8 cellular contexts compared by ENCODE assay signal in genomic region chr7:76201732-76202665, GRCh38. TPM values are rescaled to one million over a fixed set of nuclear protein-coding genes. Genes with fewer than 3 reads are reported as not detected.
DNase-seq lines count a peak whose midpoint lies in the region; ATAC-seq and TF ChIP-seq lines count a peak whose summit lies in the region.

SRRM3 (plus strand) TSS chr7:76201896; CDS start chr7:76235067, 33,171 bp downstream.

- DNase-seq in NAMALWA (ENCODE audit: low spot score) (peak; percentile 86), SKM-1 (lab: John Stamatoyannopoulos, UW; ENCODE audit: unreplicated experiment) (peak; percentile 6), head of caudate nucleus (peak; percentile 46 to 93 (median 86)), ovary (peak; percentile 64 to 88 (median 75)), transverse colon (peak; percentile 74)
- peak; percentile 85 for DNase-seq in activated naive CD4-positive, alpha-beta T cell treated with anti-CD3 and anti-CD28 coated beads, Interleukin-2, amount 50 U/mL, for 16 hours

- intact Hi-C loops in head of caudate nucleus (cut with DNase I) (no loop called here), ovary (cut with DNase I) (loop anchor here in 1 of 4 donors (5.0 kb wide), 1 partner anchor 65 kb away; no protein-coding TSS in a partner anchor), transverse colon (cut with DNase I; ENCODE audit: low total_unique reads) (no loop called here)

- 2 to 4% (median 3%) methylated on average over 48 to 57 of the region's 57 CpGs for WGBS in ovary, 3 donors
- WGBS in transverse colon (ENCODE audit: low coverage in 1 of 2), 2 donors, result 4% methylated on average over 23 of the region's 57 CpGs; no CpG with 5 or more reads in 1 of the 2 donors

- H3K4me3 ChIP-seq in BLaER1 (peak within 1 kb of the TSS; percentile 54), ovary (no peak within 1 kb of the TSS), transverse colon (no peak within 1 kb of the TSS)

- no peaks in the 10 kb centered on the region for H3K36me3 ChIP-seq in BLaER1
- no peaks in the 10 kb centered on the region for H3K36me3 ChIP-seq in ovary
- H3K36me3 ChIP-seq in transverse colon, result no peaks in the 10 kb centered on the region

- H3K27me3 ChIP-seq in BLaER1 (peaks cover 39% of the 10 kb centered on the region), ovary (no peaks in the 10 kb centered on the region), transverse colon (peaks cover 29% of the 10 kb centered on the region)

- H3K9me3 ChIP-seq in BLaER1, result no peaks in the 10 kb centered on the region
- no peaks in the 10 kb centered on the region for H3K9me3 ChIP-seq in ovary
- H3K9me3 ChIP-seq in transverse colon, result no peaks in the 10 kb centered on the region

- TF ChIP-seq EP300 in ovary (IDR thresholded peaks at IDR 0.05), result no peak
- no peak for TF ChIP-seq EP300 in transverse colon (IDR thresholded peaks at IDR 0.05; ENCODE audit: low read depth)

- TF ChIP-seq CTCF in ovary (IDR thresholded peaks at IDR 0.05) (peak; percentile 25 to 42 (median 26)), transverse colon (IDR thresholded peaks at IDR 0.05) (peak in 4 of 5 experiments; percentile 13 to 71 (median 44))

- H3K4me1 ChIP-seq in BLaER1, result peaks cover 8% of the 10 kb centered on the region; the same call in 1 of the 2 replicates
- no peaks in the 10 kb centered on the region for H3K4me1 ChIP-seq in ovary (ENCODE audit: insufficient read depth)
- H3K4me1 ChIP-seq in transverse colon, result peaks cover 0 to 3% (median 3%) of the 10 kb centered on the region in 4 donors

- peak; percentile 55 for ATAC-seq in GM21390 (IDR thresholded peaks at IDR 0.05; ENCODE audit: unreplicated experiment)

- no peak for TF ChIP-seq POLR2A in ovary (IDR thresholded peaks at IDR 0.05)
- no peak for TF ChIP-seq POLR2A in transverse colon (IDR thresholded peaks at IDR 0.05)

- H3K27ac ChIP-seq in BLaER1 (no peak within 1 kb of the TSS), ovary (no peak within 1 kb of the TSS), transverse colon (no peak within 1 kb of the TSS)

- H3K9ac ChIP-seq in BLaER1, result no peak within 1 kb of the TSS

- in situ Hi-C loops in transverse colon (cut with MboI; ENCODE audit: low pct_ligation_motif_present in 1 of 4, low pct_unique_long_range_greater_than_20kb in 1 of 4, low sequenced_read_pairs in 3 of 4), result no loop called here

- peak within 1 kb of the TSS; percentile 88 for H3K4me2 ChIP-seq in BLaER1

- peaks cover 27% of the 10 kb centered on the region for H4K20me1 ChIP-seq in BLaER1

RNA-seq across cellular contexts. Expression of gene SRRM3, which starts in this region (rescaled TPM):
- total RNA-seq in ovary (10 to 100 TPM in 2 of 7 donors, 1 to 10 TPM in 5; 4.4 to 13.4 (median 6.6) TPM), transverse colon (1 to 10 TPM in 2 of 4 donors, under 1 TPM in 1, not detected in 1; 0.82 to 1.4 (median 1.1) TPM)
- 1 to 10 TPM; 2.0 to 3.0 TPM for polyA plus RNA-seq in ovary

Comparison
In these comparisons a context has a peak if more than half of its experiments do, and no peak if none do; other contexts are left out.
1. DNase-seq: peak in every context shown above with its lines; median percentile 86 in NAMALWA; 86 in head of caudate nucleus; 85 in activated naive CD4-positive, alpha-beta T cell treated with anti-CD3 and anti-CD28 coated beads, Interleukin-2, amount 50 U/mL, for 16 hours; 75 in ovary; 74 in transverse colon; 6 in SKM-1.